ENCODE assay signal across 19 cellular contexts in genomic region chr2:33617401-33617800, GRCh38. TPM values are rescaled to one million over a fixed set of nuclear protein-coding genes. Genes with fewer than 3 reads are reported as not detected.
DNase-seq lines count a peak whose midpoint lies in the region; ATAC-seq, FAIRE-seq and TF ChIP-seq lines count a peak whose summit lies in the region.
"Had no signal": no experiment of that assay in that cellular context is flagged by ENCODE, and none has a peak within 500 bp of the region (broad histone marks: within the 10 kb centered on the region; RNA-seq: fewer than 3 reads in every experiment).

No MANE protein-coding gene starts in this region.

- H3K36me3 ChIP-seq in parathyroid adenoma (ENCODE audit: control insufficient read depth, insufficient read depth, low read length) (no peaks in the 10 kb centered on the region), heart right ventricle (no peaks in the 10 kb centered on the region)

- TF ChIP-seq CTCF in parathyroid adenoma (IDR thresholded peaks at IDR 0.05): no peak
- TF ChIP-seq CTCF in heart right ventricle (IDR thresholded peaks at IDR 0.05): no peak

- no peak overlapping the region for H3K4me3 ChIP-seq in parathyroid adenoma (ENCODE audit: low read depth, low read length)
- no peak overlapping the region for H3K4me3 ChIP-seq in heart right ventricle
- H3K4me3 ChIP-seq: BLaER1, GM23248 had no signal

- peak overlapping the region; percentile 4 for H2AFZ ChIP-seq in parathyroid adenoma
- H2AFZ ChIP-seq: GM23248 had no signal

- WGBS in heart right ventricle, 2 donors: 91 to 92% methylated on average over 2 of the region's 2 CpGs

- peak; percentile 72 for FAIRE-seq in GM12892 (lab: Jason Lieb, UNC)
- FAIRE-seq: GM12891, GM18507, H54 had no signal

- intact Hi-C loops in heart right ventricle (cut with DNase I): no loop called here

- DNase-seq in GM12892 (ENCODE audit: insufficient read length): no peak
- peak; percentile 3 for DNase-seq in H4 (ENCODE audit: low spot score)
- peak; percentile 36 for DNase-seq in M059J (ENCODE audit: low read depth)
- DNase-seq in NCI-H748 treated with DMSO at 0.1 percent for 48 hours (lab: John Stamatoyannopoulos, UW): no peak
- no peak for DNase-seq in NCI-H1048 (lab: John Stamatoyannopoulos, UW)
- no peak for DNase-seq in heart right ventricle
- DNase-seq: 8988T; Calu3; CD4-positive, alpha-beta memory T cell; DMS79 treated with DMSO at 0.1 percent for 48 hours; GF-D8; GM23248; HFFc6 had no signal

- no peak for TF ChIP-seq POLR2A in GM12892 (IDR thresholded peaks at IDR 0.05; ENCODE audit: low read depth, low read length)

- H3K27me3 ChIP-seq in parathyroid adenoma (ENCODE audit: control insufficient read depth, insufficient read depth, low read length) (no peaks in the 10 kb centered on the region), heart right ventricle (no peaks in the 10 kb centered on the region)
- H3K27me3 ChIP-seq: BLaER1 had no signal

- peaks cover 34% of the 10 kb centered on the region for H3K4me1 ChIP-seq in parathyroid adenoma
- peaks cover 0 to 13% (median 0%) of the 10 kb centered on the region in 9 donors for H3K4me1 ChIP-seq in heart right ventricle
- H3K4me1 ChIP-seq: BLaER1 had no signal

- H3K4me2 ChIP-seq in parathyroid adenoma (ENCODE audit: low read length): no peak overlapping the region
- H3K4me2 ChIP-seq: BLaER1 had no signal

- H3K9ac ChIP-seq in parathyroid adenoma: no peak overlapping the region
- H3K9ac ChIP-seq: BLaER1, GM23248 had no signal

- H3K27ac ChIP-seq in parathyroid adenoma (peak overlapping the region; percentile 92), heart right ventricle (no peak overlapping the region)
- H3K27ac ChIP-seq: BLaER1, GM23248 had no signal

- H3K9me3 ChIP-seq in parathyroid adenoma (ENCODE audit: control insufficient read depth, low read length): peaks cover 3% of the 10 kb centered on the region
- peaks cover 0 to 36% (median 12%) of the 10 kb centered on the region in 11 donors for H3K9me3 ChIP-seq in heart right ventricle

- no peaks in the 10 kb centered on the region for H3K79me2 ChIP-seq in parathyroid adenoma

- ATAC-seq in heart right ventricle: no peak
- ATAC-seq: HCT116 had no signal

RNA-seq across cellular contexts. Expression of gene FAM98A, which starts 18.3 kb away (rescaled TPM):
- polyA plus RNA-seq in GM12892 (2012; ENCODE audit: missing spikeins): 83.9 TPM
- 4.6 and 43.4 TPM in 2 replicates for total RNA-seq in H4 (2014; rRNA removed; shearing (Covaris generic))
- total RNA-seq in M059J (2014; rRNA removed; shearing (Covaris generic)): 14.9 and 28.3 TPM in 2 replicates
- total RNA-seq in heart right ventricle: 10 to 100 TPM; 61.5 to 92.3 (median 70.9) TPM
- polyA plus RNA-seq in heart right ventricle: 10 to 100 TPM; 27.7 to 33.5 TPM

Comparison
In these comparisons a context has a peak if more than half of its experiments do, and no peak if none do; other contexts are left out.
1. DNase-seq: peak in H4 (single experiment) and M059J (single experiment); none in GM12892 (single experiment), NCI-H748 treated with DMSO at 0.1 percent for 48 hours (single experiment), NCI-H1048 (single experiment) and heart right ventricle (0 of 2).